10 cellular contexts compared by ENCODE assay signal in genomic region chrX:110418857-110419249, GRCh38.
A peak's percentile ranks its signal among the peaks of the same experiment; 100 is the strongest.
DNase-seq lines count a peak whose midpoint lies in the region; ATAC-seq and TF ChIP-seq lines count a peak whose summit lies in the region.
"Had no signal": no experiment of that assay in that cellular context is flagged by ENCODE, and none has a peak within 500 bp of the region (broad histone marks: within the 10 kb centered on the region; RNA-seq: fewer than 3 reads in every experiment).

No MANE protein-coding gene starts in this region.

- no peak for TF ChIP-seq CTCF in chondrocyte (IDR thresholded peaks at IDR 0.05)
- no peak for TF ChIP-seq CTCF in nephron (IDR thresholded peaks at IDR 0.05; ENCODE audit: unreplicated experiment in 3 of 3)

- H3K9me3 Mint-ChIP-seq in chondrocyte (ENCODE audit: low read depth) (no peaks in the 10 kb centered on the region), nephron (no peaks in the 10 kb centered on the region)
- H3K9me3 Mint-ChIP-seq: activated naive CD4-positive, alpha-beta T cell treated with anti-CD3 and anti-CD28 coated beads, Interleukin-2, amount 50 U/mL, for 72 hours had no signal

- ATAC-seq in GM18907 (IDR thresholded peaks at IDR 0.05; ENCODE audit: unreplicated experiment) (no peak), HG03342 (IDR thresholded peaks at IDR 0.05; ENCODE audit: unreplicated experiment) (no peak)
- ATAC-seq: activated CD4-positive, alpha-beta T cell treated with anti-CD3 and anti-CD28 coated beads for 36 hours; activated naive CD4-positive, alpha-beta T cell treated with anti-CD3 and anti-CD28 coated beads, Interleukin-2, amount 50 U/mL, for 72 hours had no signal

- no peaks in the 10 kb centered on the region for H3K36me3 Mint-ChIP-seq in chondrocyte (ENCODE audit: low read depth)
- H3K36me3 Mint-ChIP-seq in nephron (ENCODE audit: low read depth) = no peaks in the 10 kb centered on the region
- H3K36me3 Mint-ChIP-seq: activated naive CD4-positive, alpha-beta T cell treated with anti-CD3 and anti-CD28 coated beads, Interleukin-2, amount 50 U/mL, for 72 hours had no signal

- peak overlapping the region; percentile 7 for H3K4me3 Mint-ChIP-seq in chondrocyte (ENCODE audit: unreplicated experiment)
- peak overlapping the region; percentile 45 to 71 (median 56) for H3K4me3 Mint-ChIP-seq in nephron
- H3K4me3 Mint-ChIP-seq: activated CD4-positive, alpha-beta T cell treated with anti-CD3 and anti-CD28 coated beads for 36 hours had no signal

- H3K27me3 Mint-ChIP-seq in chondrocyte (ENCODE audit: low read depth) = no peaks in the 10 kb centered on the region
- peaks cover 4% of the 10 kb centered on the region for H3K27me3 Mint-ChIP-seq in nephron (ENCODE audit: low read depth)
- H3K27me3 Mint-ChIP-seq: activated CD4-positive, alpha-beta T cell treated with anti-CD3 and anti-CD28 coated beads for 36 hours had no signal

- H3K27ac Mint-ChIP-seq in chondrocyte (ENCODE audit: unreplicated experiment) (peak overlapping the region; percentile 73), nephron (peak overlapping the region; percentile 94 to 98 (median 95))
- H3K27ac Mint-ChIP-seq: activated CD4-positive, alpha-beta T cell treated with anti-CD3 and anti-CD28 coated beads for 36 hours; activated naive CD4-positive, alpha-beta T cell treated with anti-CD3 and anti-CD28 coated beads, Interleukin-2, amount 50 U/mL, for 72 hours had no signal

- H3K4me1 Mint-ChIP-seq in chondrocyte (ENCODE audit: low read depth) (peaks cover 40% of the 10 kb centered on the region), nephron (peaks cover 63% of the 10 kb centered on the region)
- H3K4me1 Mint-ChIP-seq: activated CD4-positive, alpha-beta T cell treated with anti-CD3 and anti-CD28 coated beads for 36 hours had no signal

- peak; percentile 69 for DNase-seq in Daoy (ENCODE audit: low read depth)
- peak; percentile 30 for DNase-seq in NCI-H345 (lab: John Stamatoyannopoulos, UW)
- DNase-seq in chondrocyte (ENCODE audit: low spot score) = no peak
- DNase-seq in GM03348 (ENCODE audit: low spot score) = no peak
- no peak for DNase-seq in activated T-cell treated with anti-CD3 and anti-CD28 coated beads, Interleukin-2, amount 50 U/mL, for 48 hours
- DNase-seq: activated CD4-positive, alpha-beta T cell treated with anti-CD3 and anti-CD28 coated beads for 36 hours had no signal

Comparison
In these comparisons a context has a peak if more than half of its experiments do, and no peak if none do; other contexts are left out.
1. DNase-seq: peak in Daoy (single experiment) and NCI-H345 (single experiment); none in chondrocyte (single experiment), GM03348 (single experiment) and activated T-cell treated with anti-CD3 and anti-CD28 coated beads, Interleukin-2, amount 50 U/mL, for 48 hours (0 of 2).